17 cellular contexts compared by ENCODE assay signal in the genomic region with DNA sequence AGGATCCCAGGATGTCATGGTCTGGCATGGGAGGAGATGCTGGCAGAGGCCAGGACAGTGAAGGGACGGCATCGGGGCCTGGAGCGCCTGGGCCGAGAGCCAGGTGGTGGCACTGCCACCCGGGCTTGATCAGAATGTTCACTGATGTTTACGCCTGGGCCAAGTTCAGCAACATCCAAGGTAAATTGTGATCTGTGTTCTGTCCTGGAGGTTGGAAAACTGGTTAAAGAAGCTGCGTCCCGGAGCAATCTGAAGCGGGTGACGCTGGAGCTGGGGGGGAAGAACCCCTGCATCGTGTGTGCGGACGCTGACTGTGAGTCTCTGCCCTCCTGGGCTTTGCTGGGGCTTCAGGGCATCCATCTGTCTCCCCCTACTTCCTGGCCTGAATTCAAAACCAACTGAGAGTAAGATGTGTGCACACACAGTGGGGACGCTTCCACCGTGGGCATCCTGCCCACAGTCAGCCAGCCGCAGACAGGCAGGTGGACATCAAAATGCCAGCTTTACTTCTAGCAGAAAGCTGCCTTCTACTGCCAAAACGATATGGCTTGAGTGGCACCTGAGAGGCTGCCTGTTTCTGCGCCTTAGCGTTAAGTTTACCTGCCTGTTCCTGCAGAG. TPM values are rescaled to one million over a fixed set of nuclear protein-coding genes. Genes with fewer than 3 reads are reported as not detected.
DNase-seq lines count a peak whose midpoint lies in the region; ATAC-seq and TF ChIP-seq lines count a peak whose summit lies in the region.
"Had no signal": no experiment of that assay in that cellular context is flagged by ENCODE, and none has a peak within 500 bp of the region (broad histone marks: within the 10 kb centered on the region; RNA-seq: fewer than 3 reads in every experiment).

No MANE protein-coding gene starts in this region.

- H3K4me3 ChIP-seq in LNCaP clone FGC (ENCODE audit: low read depth, low read length) (peak overlapping the region; percentile 35), osteoblast (ENCODE audit: insufficient read depth, low read length) (no peak overlapping the region)
- H3K4me3 ChIP-seq: BLaER1, GM23248, HAP-1, SJSA1 had no signal

- no peak for TF ChIP-seq CTCF in C4-2B (conservative IDR thresholded peaks at IDR 0.05)
- TF ChIP-seq CTCF in LNCaP clone FGC (IDR thresholded peaks at IDR 0.05; ENCODE audit: control insufficient read depth, extremely low read depth, insufficient read depth), result no peak
- no peak for TF ChIP-seq CTCF in RWPE1 (conservative IDR thresholded peaks at IDR 0.05; ENCODE audit: low read depth)
- TF ChIP-seq CTCF in osteoblast (IDR thresholded peaks at IDR 0.05; ENCODE audit: extremely low read depth, low read depth, low read length), result no peak

- H3K27ac ChIP-seq in C4-2B (peak overlapping the region; percentile 94), RWPE1 (peak overlapping the region; percentile 15), osteoblast (ENCODE audit: low read depth, low read length) (no peak overlapping the region)
- H3K27ac ChIP-seq: BLaER1, GM23248, SJSA1 had no signal

- ATAC-seq in HG03460 (IDR thresholded peaks at IDR 0.05; ENCODE audit: unreplicated experiment) (no peak), HG03135 (IDR thresholded peaks at IDR 0.05; ENCODE audit: unreplicated experiment) (no peak)

- no peak overlapping the region for H2AFZ ChIP-seq in osteoblast (ENCODE audit: low read length)
- H2AFZ ChIP-seq: GM23248 had no signal

- H3K4me1 ChIP-seq in osteoblast (ENCODE audit: insufficient read depth, low read length), result peaks cover 27% of the 10 kb centered on the region
- H3K4me1 ChIP-seq: HAP-1 had no signal

- no peaks in the 10 kb centered on the region for H3K27me3 ChIP-seq in osteoblast (ENCODE audit: insufficient read depth, low read length)
- H3K27me3 ChIP-seq: SJSA1 had no signal

- POLR2A ChIA-PET in RWPE1 (lab: Yijun Ruan, JAX; ENCODE audit: low non-redundant PET), result no interaction called here

- no peaks in the 10 kb centered on the region for H3K36me3 ChIP-seq in osteoblast (ENCODE audit: insufficient read depth, low read length)
- H3K36me3 ChIP-seq: BLaER1, HAP-1, SJSA1 had no signal

- H3K4me2 ChIP-seq in osteoblast (ENCODE audit: insufficient read depth, low read length), result no peak overlapping the region
- H3K4me2 ChIP-seq: BLaER1 had no signal

- no peaks in the 10 kb centered on the region for H4K20me1 ChIP-seq in osteoblast (ENCODE audit: insufficient read depth, low read length)
- H4K20me1 ChIP-seq: BLaER1 had no signal

- no peaks in the 10 kb centered on the region for H3K9me3 ChIP-seq in osteoblast (ENCODE audit: low read depth, low read length)
- H3K9me3 ChIP-seq: BLaER1, HAP-1, SJSA1 had no signal

- no peaks in the 10 kb centered on the region for H3K79me2 ChIP-seq in osteoblast (ENCODE audit: insufficient read depth, low read length)

- DNase-seq in LNCaP clone FGC (ENCODE audit: low read depth) (peak; percentile 98), RWPE1 (ENCODE audit: low spot score) (no peak), osteoblast (ENCODE audit: insufficient read length, low spot score, missing footprints) (peak; percentile 52), NOMO-1 treated with dmso at 0.1 percent for 144 hours (lab: John Stamatoyannopoulos, UW; ENCODE audit: unreplicated experiment) (no peak)
- DNase-seq: CD8-positive, alpha-beta memory T cell; GDM1; GM23248; Kasumi-1; MM.1S; NCI-H1092 treated with DMSO at 0.1 percent for 48 hours; NCI-H774 had no signal

- CTCF ChIA-PET in RWPE1 (lab: Yijun Ruan, JAX), result interaction anchor here (1.0 to 1.5 kb wide), 2 partner anchors 21 to 111 kb away, joined by 3 to 4 read pairs; a partner anchor contains a TSS

RNA-seq across cellular contexts. Expression of a gene that starts 18.4 kb away (rescaled TPM):
- 54.6 and 61.6 TPM in 2 replicates for total RNA-seq in osteoblast
- total RNA-seq: CD8-positive, alpha-beta memory T cell had no signal

RNA-seq across cellular contexts. Expression of a gene that starts 21.2 kb away (rescaled TPM):
- 14.1 and 15.2 TPM in 2 replicates for total RNA-seq in osteoblast

Comparison
In these comparisons a context has a peak if more than half of its experiments do, and no peak if none do; other contexts are left out.
1. DNase-seq: peak in LNCaP clone FGC (single experiment) and osteoblast (single experiment); none in RWPE1 (single experiment) and NOMO-1 treated with dmso at 0.1 percent for 144 hours (single experiment).